ENCODE assay signal across 8 cellular contexts in genomic region chr4:55386073-55386472, GRCh38. TPM values are rescaled to one million over a fixed set of nuclear protein-coding genes. Genes with fewer than 3 reads are reported as not detected.
DNase-seq lines count a peak whose midpoint lies in the region; ATAC-seq and TF ChIP-seq lines count a peak whose summit lies in the region.

No MANE protein-coding gene starts in this region.

- H2BK120ac ChIP-seq in mesendoderm (ENCODE audit: low read depth, low read length), result no peak overlapping the region

- no peak overlapping the region for H4K5ac ChIP-seq in mesendoderm (ENCODE audit: low read length)

- H3K27ac ChIP-seq in mesendoderm (ENCODE audit: low read depth, low read length), result no peak overlapping the region
- H3K27ac ChIP-seq in thyroid gland, result no peak overlapping the region

- peak; percentile 9 for DNase-seq in NCI-H748 (lab: John Stamatoyannopoulos, UW; ENCODE audit: unreplicated experiment)
- no peak for DNase-seq in NCI-H748 treated with DMSO at 0.1 percent for 48 hours (lab: John Stamatoyannopoulos, UW)
- DNase-seq in SW480 (ENCODE audit: low spot score), result peak; percentile 32
- DNase-seq in mesendoderm, result peak; percentile 78
- no peak for DNase-seq in thyroid gland
- DNase-seq in NCI-H1694 treated with DMSO at 0.1 percent for 48 hours (lab: John Stamatoyannopoulos, UW), result no peak

- H2BK15ac ChIP-seq in mesendoderm (replicated peaks; ENCODE audit: low read depth), result no peak overlapping the region

- no peak overlapping the region for H3K18ac ChIP-seq in mesendoderm (ENCODE audit: low read length)

- H3K56ac ChIP-seq in mesendoderm (ENCODE audit: low read length), result no peak overlapping the region

- H3K4me3 ChIP-seq in mesendoderm (ENCODE audit: low read length) (no peak overlapping the region), thyroid gland (replicated peaks in 1 of 3) (no peak overlapping the region)

- no peak overlapping the region for H2AK5ac ChIP-seq in mesendoderm (ENCODE audit: low read length)

- no peaks in the 10 kb centered on the region for H3K9me3 ChIP-seq in thyroid gland

- TF ChIP-seq POLR2A in thyroid gland (IDR thresholded peaks at IDR 0.05), result no peak

- H3K79me2 ChIP-seq in mesendoderm (ENCODE audit: control insufficient read depth, insufficient read depth, low read length), result no peaks in the 10 kb centered on the region

- no peak overlapping the region for H4K8ac ChIP-seq in mesendoderm (ENCODE audit: low read depth, low read length)

- no peak overlapping the region for H3K4me2 ChIP-seq in mesendoderm (ENCODE audit: low read length)

- no peak for TF ChIP-seq CTCF in thyroid gland (IDR thresholded peaks at IDR 0.05)

- H3K27me3 ChIP-seq in mesendoderm (ENCODE audit: insufficient read depth, low read length, poor library complexity), result no peaks in the 10 kb centered on the region
- no peaks in the 10 kb centered on the region for H3K27me3 ChIP-seq in thyroid gland

- no peak overlapping the region for H3K4ac ChIP-seq in mesendoderm (ENCODE audit: low read depth, low read length)

- intact Hi-C loops in thyroid gland (cut with DNase I), result no loop called here

- no peak overlapping the region for H3K23ac ChIP-seq in mesendoderm (ENCODE audit: low read length)

- no peak overlapping the region for H3K9ac ChIP-seq in mesendoderm (ENCODE audit: low read length)

- no peak overlapping the region for H2BK5ac ChIP-seq in mesendoderm (ENCODE audit: low read length)

- H3K36me3 ChIP-seq in mesendoderm (ENCODE audit: control insufficient read depth, insufficient read depth, low read length) (no peaks in the 10 kb centered on the region), thyroid gland (no peaks in the 10 kb centered on the region)

- H3K79me1 ChIP-seq in mesendoderm (ENCODE audit: low read length), result no peaks in the 10 kb centered on the region

- H3K4me1 ChIP-seq in mesendoderm (ENCODE audit: control insufficient read depth, low read depth, low read length) (no peaks in the 10 kb centered on the region), thyroid gland (no peaks in the 10 kb centered on the region)

- ATAC-seq in HG03025 (IDR thresholded peaks at IDR 0.05; ENCODE audit: low FRiP score, unreplicated experiment) (peak; percentile 83), GM19452 (IDR thresholded peaks at IDR 0.05; ENCODE audit: unreplicated experiment) (no peak)

RNA-seq across cellular contexts. Expression of gene TMEM165, which starts 9.7 kb away (rescaled TPM):
- 56.3 TPM for polyA plus RNA-seq in mesendoderm (2013, experiment 1 of 2)
- 55.1 TPM for polyA plus RNA-seq in mesendoderm (2013, experiment 2 of 2)
- total RNA-seq in thyroid gland, result 100 to 1,000 TPM; 175 to 226 (median 189) TPM

RNA-seq across cellular contexts. Expression of gene SRD5A3, which starts 40.0 kb away (rescaled TPM):
- 23.8 TPM for polyA plus RNA-seq in mesendoderm (2013, experiment 1 of 2)
- polyA plus RNA-seq in mesendoderm (2013, experiment 2 of 2), result 24.5 TPM
- total RNA-seq in thyroid gland, result 10 to 100 TPM in 1 of 4 donors, 1 to 10 TPM in 3; 2.7 to 12.0 (median 7.0) TPM

Comparison
In these comparisons a context has a peak if more than half of its experiments do, and no peak if none do; other contexts are left out.
1. DNase-seq: peak in NCI-H748 (single experiment), SW480 (single experiment) and mesendoderm (single experiment); none in NCI-H748 treated with DMSO at 0.1 percent for 48 hours (single experiment), thyroid gland (0 of 2) and NCI-H1694 treated with DMSO at 0.1 percent for 48 hours (single experiment).